In the genomic region with DNA sequence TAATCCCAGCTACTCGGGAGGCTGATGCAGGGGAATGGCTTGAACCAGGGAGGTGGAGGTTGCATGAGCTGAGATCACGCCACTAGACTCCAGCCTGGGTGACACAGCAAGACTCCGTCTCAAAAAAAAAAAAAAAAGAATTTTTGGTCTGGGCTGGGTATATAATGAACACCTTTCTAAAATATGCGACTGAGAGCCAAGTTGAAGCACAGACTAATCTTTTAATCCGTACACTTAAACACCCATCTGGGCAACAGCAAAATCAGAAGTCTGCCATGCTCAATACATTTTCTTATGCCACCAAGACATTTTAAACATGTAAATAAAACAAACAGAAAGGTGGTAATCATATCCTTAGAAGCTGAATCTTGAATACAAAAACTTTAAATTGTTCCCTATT, we compare ENCODE assay signal across 31 cellular contexts.
"Had no signal": no experiment of that assay in that cellular context is flagged by ENCODE, and none has a peak within 500 bp of the region (broad histone marks: within the 10 kb centered on the region; RNA-seq: fewer than 3 reads in every experiment).

No MANE protein-coding gene starts in this region.

- H3K9me3 Mint-ChIP-seq: activated CD4-positive, alpha-beta memory T cell treated with anti-CD3 and anti-CD28 coated beads for 36 hours; activated CD4-positive, alpha-beta T cell treated with anti-CD3 and anti-CD28 coated beads, Interleukin-2, amount 10 ng/mL, durations not matched to agents 24 days and 14 days; activated naive CD4-positive, alpha-beta T cell treated with anti-CD3 and anti-CD28 coated beads, Interleukin-2, amount 50 U/mL, for 24 hours; activated naive CD8-positive, alpha-beta T cell treated with anti-CD3 and anti-CD28 coated beads, Interleukin-2, amount 10 ng/mL, durations not matched to agents 7 days and 5 days; activated T-helper 1 cell treated with anti-CD3 and anti-CD28 coated beads, Interleukin-12 subunit alpha, Interleukin-12 subunit beta, Interleukin-2, Interleukin-4 antibody, amounts not matched to agents 30 ng/mL and 10 ng/mL and 1 ng/mL, durations not matched to agents 14 hours and 24 hours and 36 hours; activated T-helper 2 cell treated with anti-CD3 and anti-CD28 coated beads, Interferon-gamma antibody, Interleukin-2, Interleukin-4, amounts not matched to agents 10 μg/mL and 5 μg/mL and 100 μg/mL, durations not matched to agents 14 hours and 24 hours and 36 hours; central memory CD8-positive, alpha-beta T cell; dendritic cell treated with granulocyte-macrophage colony-stimulating factor and Interleukin-4, amounts not matched to agents 40 ng/mL and 50 ng/mL, for 4 days; endodermal cell; T-helper 2 cell treated with Interferon-gamma antibody and Interleukin-4, amounts not matched to agents 5 μg/mL and 100 μg/mL, for 36 hours had no signal

- H3K27ac Mint-ChIP-seq: activated CD4-positive, alpha-beta memory T cell treated with anti-CD3 and anti-CD28 coated beads for 36 hours; activated CD4-positive, alpha-beta T cell treated with anti-CD3 and anti-CD28 coated beads for 36 hours; activated CD4-positive, alpha-beta T cell treated with anti-CD3 and anti-CD28 coated beads, Interleukin-2, amount 10 ng/mL, durations not matched to agents 24 days and 14 days; activated CD8-positive, alpha-beta memory T cell treated with anti-CD3 and anti-CD28 coated beads, Interleukin-2, amount 10 ng/mL, durations not matched to agents 7 days and 5 days; activated CD8-positive, alpha-beta T cell treated with anti-CD3 and anti-CD28 coated beads, Interleukin-2, amount 10 ng/mL, durations not matched to agents 7 days and 5 days; activated naive CD4-positive, alpha-beta T cell treated with anti-CD3 and anti-CD28 coated beads, Interleukin-2, amount 50 U/mL, for 24 hours; activated naive CD8-positive, alpha-beta T cell treated with anti-CD3 and anti-CD28 coated beads, Interleukin-2, amount 10 ng/mL, durations not matched to agents 7 days and 5 days; activated T-helper 1 cell treated with anti-CD3 and anti-CD28 coated beads, Interleukin-12 subunit alpha, Interleukin-12 subunit beta, Interleukin-2, Interleukin-4 antibody, amounts not matched to agents 30 ng/mL and 10 ng/mL and 1 ng/mL, durations not matched to agents 14 hours and 24 hours and 36 hours; activated T-helper 2 cell treated with anti-CD3 and anti-CD28 coated beads, Interferon-gamma antibody, Interleukin-2, Interleukin-4, amounts not matched to agents 10 μg/mL and 5 μg/mL and 100 μg/mL, durations not matched to agents 14 hours and 24 hours and 36 hours; dendritic cell treated with granulocyte-macrophage colony-stimulating factor and Interleukin-4, amounts not matched to agents 40 ng/mL and 50 ng/mL, for 4 days; endodermal cell; T-helper 17 cell; T-helper 2 cell treated with Interferon-gamma antibody and Interleukin-4, amounts not matched to agents 5 μg/mL and 100 μg/mL, for 36 hours had no signal

- H3K27me3 Mint-ChIP-seq: activated CD4-positive, alpha-beta memory T cell treated with anti-CD3 and anti-CD28 coated beads for 36 hours; activated CD4-positive, alpha-beta T cell treated with anti-CD3 and anti-CD28 coated beads for 36 hours; activated CD4-positive, alpha-beta T cell treated with anti-CD3 and anti-CD28 coated beads, Interleukin-2, amount 10 ng/mL, durations not matched to agents 24 days and 14 days; activated CD8-positive, alpha-beta memory T cell treated with anti-CD3 and anti-CD28 coated beads, Interleukin-2, amount 10 ng/mL, durations not matched to agents 7 days and 5 days; activated naive CD4-positive, alpha-beta T cell treated with anti-CD3 and anti-CD28 coated beads, Interleukin-2, amount 50 U/mL, for 24 hours; activated naive CD8-positive, alpha-beta T cell treated with anti-CD3 and anti-CD28 coated beads, Interleukin-2, amount 10 ng/mL, durations not matched to agents 7 days and 5 days; central memory CD8-positive, alpha-beta T cell; dendritic cell treated with granulocyte-macrophage colony-stimulating factor and Interleukin-4, amounts not matched to agents 40 ng/mL and 50 ng/mL, for 4 days; T-helper 17 cell had no signal

- H3K4me1 Mint-ChIP-seq: activated CD4-positive, alpha-beta T cell treated with anti-CD3 and anti-CD28 coated beads for 36 hours; activated CD8-positive, alpha-beta memory T cell treated with anti-CD3 and anti-CD28 coated beads, Interleukin-2, amount 10 ng/mL, durations not matched to agents 7 days and 5 days; activated naive CD4-positive, alpha-beta T cell treated with anti-CD3 and anti-CD28 coated beads, Interleukin-2, amount 50 U/mL, for 24 hours; activated naive CD8-positive, alpha-beta T cell treated with anti-CD3 and anti-CD28 coated beads, Interleukin-2, amount 10 ng/mL, durations not matched to agents 7 days and 5 days; central memory CD8-positive, alpha-beta T cell; endodermal cell had no signal

- H3K4me3 Mint-ChIP-seq: activated CD4-positive, alpha-beta memory T cell treated with anti-CD3 and anti-CD28 coated beads for 36 hours; activated CD4-positive, alpha-beta T cell treated with anti-CD3 and anti-CD28 coated beads for 36 hours; activated CD4-positive, alpha-beta T cell treated with anti-CD3 and anti-CD28 coated beads, Interleukin-2, amount 10 ng/mL, durations not matched to agents 24 days and 14 days; activated CD8-positive, alpha-beta memory T cell treated with anti-CD3 and anti-CD28 coated beads, Interleukin-2, amount 10 ng/mL, durations not matched to agents 7 days and 5 days; activated CD8-positive, alpha-beta T cell treated with anti-CD3 and anti-CD28 coated beads, Interleukin-2, amount 10 ng/mL, durations not matched to agents 7 days and 5 days; activated naive CD4-positive, alpha-beta T cell treated with anti-CD3 and anti-CD28 coated beads, Interleukin-2, amount 50 U/mL, for 24 hours; activated naive CD8-positive, alpha-beta T cell treated with anti-CD3 and anti-CD28 coated beads, Interleukin-2, amount 10 ng/mL, durations not matched to agents 7 days and 5 days; activated T-helper 1 cell treated with anti-CD3 and anti-CD28 coated beads, Interleukin-12 subunit alpha, Interleukin-12 subunit beta, Interleukin-2, Interleukin-4 antibody, amounts not matched to agents 30 ng/mL and 10 ng/mL and 1 ng/mL, durations not matched to agents 14 hours and 24 hours and 36 hours; central memory CD8-positive, alpha-beta T cell; dendritic cell treated with granulocyte-macrophage colony-stimulating factor and Interleukin-4, amounts not matched to agents 40 ng/mL and 50 ng/mL, for 4 days; endodermal cell; T-helper 17 cell; T-helper 2 cell treated with Interferon-gamma antibody and Interleukin-4, amounts not matched to agents 5 μg/mL and 100 μg/mL, for 36 hours had no signal

- DNase-seq: activated CD4-positive, alpha-beta memory T cell treated with anti-CD3 and anti-CD28 coated beads for 36 hours; activated CD4-positive, alpha-beta T cell treated with anti-CD3 and anti-CD28 coated beads for 36 hours; activated CD4-positive, alpha-beta T cell treated with anti-CD3 and anti-CD28 coated beads, Interleukin-2, amount 10 ng/mL, durations not matched to agents 24 days and 14 days; activated CD4-positive, CD25-positive, alpha-beta regulatory T cell; activated CD4-positive, CD25-positive, alpha-beta regulatory T cell treated with anti-CD3 and anti-CD28 coated beads, Interleukin-2, amount 50 U/mL, for 72 hours; activated CD8-positive, alpha-beta memory T cell treated with anti-CD3 and anti-CD28 coated beads, Interleukin-2, amount 10 ng/mL, durations not matched to agents 7 days and 5 days; activated CD8-positive, alpha-beta memory T cell treated with anti-CD3 and anti-CD28 coated beads, Interleukin-2, amount 50 U/mL, for 4 hours; activated CD8-positive, alpha-beta T cell treated with anti-CD3 and anti-CD28 coated beads, Interleukin-2, amount 10 ng/mL, durations not matched to agents 7 days and 5 days; activated effector memory CD4-positive, alpha-beta T cell treated with anti-CD3 and anti-CD28 coated beads, Interleukin-2, amount 50 U/mL, for 16 hours; activated naive CD4-positive, alpha-beta T cell; activated naive CD8-positive, alpha-beta T cell treated with anti-CD3 and anti-CD28 coated beads, Interleukin-2, amount 10 ng/mL, durations not matched to agents 7 days and 5 days; activated T-cell treated with anti-CD3 and anti-CD28 coated beads, Interleukin-2, amount 50 U/mL, for 1 hour; activated T-cell treated with anti-CD3 and anti-CD28 coated beads, Interleukin-2, amount 50 U/mL, for 48 hours; brain microvascular endothelial cell; dorsolateral prefrontal cortex; effector memory CD4-positive, alpha-beta T cell; endodermal cell; erythroblast; esophagus squamous epithelium; head of caudate nucleus; hippocampal formation; T-helper 1 cell; T-helper 17 cell; T1000 had no signal

- H3K4me3 ChIP-seq: coronary artery, dorsolateral prefrontal cortex, esophagus squamous epithelium had no signal

- ATAC-seq: activated CD4-positive, alpha-beta T cell treated with anti-CD3 and anti-CD28 coated beads for 36 hours; activated CD8-positive, alpha-beta memory T cell treated with anti-CD3 and anti-CD28 coated beads, Interleukin-2, amount 10 ng/mL, durations not matched to agents 7 days and 5 days; activated CD8-positive, alpha-beta T cell treated with anti-CD3 and anti-CD28 coated beads, Interleukin-2, amount 10 ng/mL, durations not matched to agents 7 days and 5 days; T-helper 17 cell had no signal
